28 cellular contexts compared by ENCODE assay signal in the genomic region with DNA sequence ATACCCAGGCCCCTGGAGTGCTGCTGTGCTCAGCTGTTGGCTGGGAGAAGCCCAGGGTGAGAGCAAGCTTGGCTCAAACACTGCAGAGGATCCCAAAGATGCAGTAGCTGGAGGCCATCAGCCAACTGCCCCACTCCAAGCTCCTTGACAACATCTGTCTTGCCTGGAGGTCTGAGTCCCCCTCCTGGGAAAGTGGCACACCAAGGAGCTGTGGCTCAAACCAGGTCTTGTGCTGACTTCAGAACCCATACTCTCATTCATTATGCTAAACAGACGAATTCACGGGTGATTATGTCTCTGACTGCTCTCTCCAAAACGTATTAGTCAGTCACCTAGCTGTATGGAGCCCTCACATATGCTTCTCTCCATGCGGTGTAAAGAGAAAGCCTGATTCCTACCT.
"Had no signal": no experiment of that assay in that cellular context is flagged by ENCODE, and none has a peak within 500 bp of the region (broad histone marks: within the 10 kb centered on the region; RNA-seq: fewer than 3 reads in every experiment).

No MANE protein-coding gene starts in this region.

- H3K4me1 ChIP-seq: stomach, suprapubic skin, testis, thyroid gland, tibial artery, tibial nerve, transverse colon, upper lobe of left lung, upper lobe of right lung, uterus, vagina had no signal

- H3K27me3 ChIP-seq: stomach, suprapubic skin, testis, thyroid gland, tibial artery, tibial nerve, transverse colon, upper lobe of left lung, upper lobe of right lung, uterus, vagina had no signal

- H3K4me1 Mint-ChIP-seq: stimulated activated effector memory CD8-positive, alpha-beta T cell treated with anti-CD3 and anti-CD28 coated beads, Interleukin-12 subunit alpha, Interleukin-12 subunit beta, amount 100 ng/mL, for 72 hours; stimulated activated memory B cell treated with anti-CD40 and anti-IgM and Interleukin-4, amounts not matched to agents 10 μg/mL and 1 μg/mL and 100 μg/mL, for 72 hours; stimulated activated naive B cell treated with anti-CD40 and anti-IgM and Interleukin-4, amounts not matched to agents 10 μg/mL and 1 μg/mL and 100 μg/mL, for 72 hours; stimulated activated naive CD8-positive, alpha-beta T cell treated with anti-CD3 and anti-CD28 coated beads, Interleukin-15, amount 100 ng/mL, for 72 hours had no signal

- H3K27ac Mint-ChIP-seq: stimulated activated effector memory CD8-positive, alpha-beta T cell treated with anti-CD3 and anti-CD28 coated beads, Interleukin-12 subunit alpha, Interleukin-12 subunit beta, amount 100 ng/mL, for 72 hours; stimulated activated memory B cell treated with anti-CD40 and anti-IgM and Interleukin-4, amounts not matched to agents 10 μg/mL and 1 μg/mL and 100 μg/mL, for 72 hours; stimulated activated naive B cell treated with anti-CD40 and anti-IgM and Interleukin-4, amounts not matched to agents 10 μg/mL and 1 μg/mL and 100 μg/mL, for 72 hours; stimulated activated naive CD8-positive, alpha-beta T cell treated with anti-CD3 and anti-CD28 coated beads, Interleukin-15, amount 100 ng/mL, for 72 hours; stimulated activated naive CD8-positive, alpha-beta T cell treated with anti-CD3 and anti-CD28 coated beads, Interleukin-15, Interleukin-2, amounts not matched to agents 100 ng/mL and 50 ng/mL, for 24 hours; type B pancreatic cell had no signal

- H3K9me3 ChIP-seq: suprapubic skin, testis, thoracic aorta, thyroid gland, transverse colon, upper lobe of right lung, uterus, vagina had no signal

- H3K36me3 Mint-ChIP-seq: stimulated activated effector memory CD8-positive, alpha-beta T cell treated with anti-CD3 and anti-CD28 coated beads, Interleukin-12 subunit alpha, Interleukin-12 subunit beta, amount 100 ng/mL, for 72 hours; stimulated activated memory B cell treated with anti-CD40 and anti-IgM and Interleukin-4, amounts not matched to agents 10 μg/mL and 1 μg/mL and 100 μg/mL, for 72 hours; stimulated activated naive B cell treated with anti-CD40 and anti-IgM and Interleukin-4, amounts not matched to agents 10 μg/mL and 1 μg/mL and 100 μg/mL, for 72 hours; type B pancreatic cell had no signal

- H3K27me3 Mint-ChIP-seq: stimulated activated memory B cell treated with anti-CD40 and anti-IgM and Interleukin-4, amounts not matched to agents 10 μg/mL and 1 μg/mL and 100 μg/mL, for 72 hours; stimulated activated naive B cell treated with anti-CD40 and anti-IgM and Interleukin-4, amounts not matched to agents 10 μg/mL and 1 μg/mL and 100 μg/mL, for 72 hours had no signal

- ATAC-seq: stimulated activated effector memory CD8-positive, alpha-beta T cell treated with anti-CD3 and anti-CD28 coated beads, Interleukin-12 subunit alpha, Interleukin-12 subunit beta, amount 100 ng/mL, for 72 hours; stimulated activated memory B cell treated with anti-CD40 and anti-IgM and Interleukin-4, amounts not matched to agents 10 μg/mL and 1 μg/mL and 100 μg/mL, for 72 hours; stimulated activated naive B cell treated with anti-CD40 and anti-IgM and Interleukin-4, amounts not matched to agents 10 μg/mL and 1 μg/mL and 100 μg/mL, for 72 hours; stimulated activated naive CD8-positive, alpha-beta T cell treated with anti-CD3 and anti-CD28 coated beads, Interleukin-15, amount 100 ng/mL, for 72 hours; stimulated activated naive CD8-positive, alpha-beta T cell treated with anti-CD3 and anti-CD28 coated beads, Interleukin-15, Interleukin-2, amounts not matched to agents 100 U/mL and 50 U/mL, for 24 hours; upper lobe of right lung had no signal

- H3K4me3 Mint-ChIP-seq: stimulated activated effector memory CD8-positive, alpha-beta T cell treated with anti-CD3 and anti-CD28 coated beads, Interleukin-12 subunit alpha, Interleukin-12 subunit beta, amount 100 ng/mL, for 72 hours; stimulated activated memory B cell treated with anti-CD40 and anti-IgM and Interleukin-4, amounts not matched to agents 10 μg/mL and 1 μg/mL and 100 μg/mL, for 72 hours; stimulated activated naive B cell treated with anti-CD40 and anti-IgM and Interleukin-4, amounts not matched to agents 10 μg/mL and 1 μg/mL and 100 μg/mL, for 72 hours; stimulated activated naive CD8-positive, alpha-beta T cell treated with anti-CD3 and anti-CD28 coated beads, Interleukin-15, amount 100 ng/mL, for 72 hours; stimulated activated naive CD8-positive, alpha-beta T cell treated with anti-CD3 and anti-CD28 coated beads, Interleukin-15, Interleukin-2, amounts not matched to agents 100 ng/mL and 50 ng/mL, for 24 hours; type B pancreatic cell had no signal

- DNase-seq: stimulated activated CD4-positive, alpha-beta T cell treated with anti-CD3 and anti-CD28 coated beads, Interleukin-2, amount 100 ng/mL, for 48 hours; stimulated activated CD4-positive, alpha-beta T cell treated with anti-CD3 and anti-CD28 coated beads, Interleukin-4, amount 100 ng/mL, for 1 hour; stimulated activated CD4-positive, alpha-beta T cell treated with anti-CD3 and anti-CD28 coated beads, Interleukin-4, amount 100 ng/mL, for 24 hours; stimulated activated CD4-positive, alpha-beta T cell treated with anti-CD3 and anti-CD28 coated beads, Interleukin-4, amount 100 ng/mL, for 4 hours; stimulated activated CD8-positive, alpha-beta memory T cell treated with anti-CD3 and anti-CD28 coated beads, Interleukin-4, amount 100 ng/mL, for 48 hours; stimulated activated naive B cell treated with anti-CD40 and anti-IgM and Interleukin-4, amounts not matched to agents 10 μg/mL and 1 μg/mL and 100 μg/mL, for 72 hours; stimulated activated naive CD4-positive, alpha-beta T cell; stimulated activated naive CD4-positive, alpha-beta T cell treated with Interleukin-2 at 50 U/mL for 16 hours; stimulated activated naive CD8-positive, alpha-beta T cell treated with anti-CD3 and anti-CD28 coated beads, Interleukin-15, amount 100 ng/mL, for 72 hours; stimulated activated naive CD8-positive, alpha-beta T cell treated with anti-CD3 and anti-CD28 coated beads, Interleukin-15, Interleukin-2, amounts not matched to agents 100 U/mL and 50 U/mL, for 24 hours; stomach; substantia nigra; testis; thyroid gland; tibial artery; transverse colon; trophoblast cell; upper lobe of left lung; upper lobe of right lung; uterus had no signal

- H3K4me3 ChIP-seq: stomach, suprapubic skin, testis, thoracic aorta, thyroid gland, tibial artery, tibial nerve, transverse colon, upper lobe of left lung, upper lobe of right lung, uterus, vagina had no signal

- H3K27ac ChIP-seq: stomach, suprapubic skin, testis, thoracic aorta, thyroid gland, tibial artery, tibial nerve, transverse colon, upper lobe of left lung, upper lobe of right lung, uterus, vagina had no signal

- H3K36me3 ChIP-seq: stomach, suprapubic skin, thoracic aorta, thyroid gland, tibial artery, tibial nerve, transverse colon, upper lobe of left lung, upper lobe of right lung, uterus, vagina had no signal
